ENCODE assay signal across 20 cellular contexts in genomic region chr9:82154573-82154972, GRCh38.
DNase-seq lines count a peak whose midpoint lies in the region; ATAC-seq and TF ChIP-seq lines count a peak whose summit lies in the region.
"Had no signal": no experiment of that assay in that cellular context is flagged by ENCODE, and none has a peak within 500 bp of the region (broad histone marks: within the 10 kb centered on the region; RNA-seq: fewer than 3 reads in every experiment).

No MANE protein-coding gene starts in this region.

- H4K20me1 ChIP-seq in OCI-LY1 (ENCODE audit: insufficient read depth, low read length) = no peaks in the 10 kb centered on the region
- H4K20me1 ChIP-seq: BLaER1 had no signal

- H3K9me3 ChIP-seq in OCI-LY1 (ENCODE audit: low read length) = peaks cover 4% of the 10 kb centered on the region; the same call in 1 of the 2 replicates
- H3K9me3 ChIP-seq: A549, BLaER1 had no signal

- H3K27ac Mint-ChIP-seq in stimulated activated naive B cell treated with anti-CD40 and anti-IgM and Interleukin-4, amounts not matched to agents 10 μg/mL and 1 μg/mL and 100 μg/mL, for 72 hours = peak overlapping the region; percentile 68
- H3K27ac Mint-ChIP-seq: CD14-positive monocyte; CD4-positive, alpha-beta memory T cell; GM23338; HFFc6 had no signal

- peaks cover 50% of the 10 kb centered on the region for H3K4me1 ChIP-seq in OCI-LY1 (ENCODE audit: insufficient read depth, low read length, severe bottlenecking)
- H3K4me1 ChIP-seq: A549 had no signal

- H3K9me3 Mint-ChIP-seq in stimulated activated naive B cell treated with anti-CD40 and anti-IgM and Interleukin-4, amounts not matched to agents 10 μg/mL and 1 μg/mL and 100 μg/mL, for 72 hours = no peaks in the 10 kb centered on the region
- H3K9me3 Mint-ChIP-seq in activated T-cell treated with anti-CD3 and anti-CD28 coated beads, Interleukin-2, amount 50 U/mL, for 4 hours = peaks cover 10% of the 10 kb centered on the region
- H3K9me3 Mint-ChIP-seq: GM23338, HFFc6 had no signal

- no peaks in the 10 kb centered on the region for H3K27me3 Mint-ChIP-seq in stimulated activated naive B cell treated with anti-CD40 and anti-IgM and Interleukin-4, amounts not matched to agents 10 μg/mL and 1 μg/mL and 100 μg/mL, for 72 hours
- H3K27me3 Mint-ChIP-seq in activated T-cell treated with anti-CD3 and anti-CD28 coated beads, Interleukin-2, amount 50 U/mL, for 4 hours (ENCODE audit: low read depth) = no peaks in the 10 kb centered on the region
- H3K27me3 Mint-ChIP-seq: CD4-positive, alpha-beta memory T cell had no signal

- no peak overlapping the region for H3K9ac ChIP-seq in OCI-LY1 (ENCODE audit: low read length)
- H3K9ac ChIP-seq: BLaER1 had no signal

- H3K27ac ChIP-seq in OCI-LY1 (ENCODE audit: low read depth, low read length, poor library complexity, severe bottlenecking) = peak overlapping the region; percentile 75
- H3K27ac ChIP-seq: 22Rv1, A549, BLaER1, HL-60 had no signal

- H3K9me2 ChIP-seq in OCI-LY1 (ENCODE audit: low read depth, low read length) = no peaks in the 10 kb centered on the region

- no peaks in the 10 kb centered on the region for H3K79me2 ChIP-seq in OCI-LY1 (ENCODE audit: insufficient read depth, low read length)

- ATAC-seq in GM18498 (IDR thresholded peaks at IDR 0.05; ENCODE audit: unreplicated experiment) (peak; percentile 48), GM19372 (IDR thresholded peaks at IDR 0.05; ENCODE audit: low read depth, unreplicated experiment) (peak; percentile 54)
- peak; percentile 66 to 78 for ATAC-seq in stimulated activated naive B cell treated with anti-CD40 and anti-IgM and Interleukin-4, amounts not matched to agents 10 μg/mL and 1 μg/mL and 100 μg/mL, for 72 hours (replicated peaks)
- no peak for ATAC-seq in activated T-cell treated with anti-CD3 and anti-CD28 coated beads, Interleukin-2, amount 50 U/mL, for 4 hours
- ATAC-seq: A549, GM23338, HCT116 had no signal

- H3K4me3 ChIP-seq in OCI-LY1 (ENCODE audit: low read depth, low read length, poor library complexity, severe bottlenecking) = no peak overlapping the region
- H3K4me3 ChIP-seq: A549, BLaER1, GM23338 had no signal

- H3F3A ChIP-seq in OCI-LY1 (ENCODE audit: insufficient read depth, low read length) = no peaks in the 10 kb centered on the region

- no peak overlapping the region for H2AFZ ChIP-seq in OCI-LY1 (ENCODE audit: low read length)
- H2AFZ ChIP-seq: GM23338 had no signal

- peaks cover 5% of the 10 kb centered on the region; the same call in 1 of the 2 replicates for H3K36me3 ChIP-seq in OCI-LY1 (ENCODE audit: insufficient read depth, low read length)
- H3K36me3 ChIP-seq: BLaER1 had no signal

- DNase-seq in stimulated activated naive B cell treated with anti-CD40 and anti-IgM and Interleukin-4, amounts not matched to agents 10 μg/mL and 1 μg/mL and 100 μg/mL, for 72 hours = no peak
- DNase-seq in SHP77 treated with DMSO at 0.1 percent for 48 hours (lab: John Stamatoyannopoulos, UW) = no peak
- no peak for DNase-seq in activated T-cell treated with anti-CD3 and anti-CD28 coated beads, Interleukin-2, amount 50 U/mL, for 4 hours
- DNase-seq in NCI-H69 (lab: John Stamatoyannopoulos, UW) = no peak
- DNase-seq: CD4-positive, alpha-beta memory T cell; DMS153; DMS79; GDM1; H7; HFFc6 had no signal

- TF ChIP-seq CTCF in OCI-LY1 (IDR thresholded peaks at IDR 0.05; ENCODE audit: low read length) = no peak

- peaks cover 17 to 21% of the 10 kb centered on the region in 2 donors for H3K4me1 Mint-ChIP-seq in stimulated activated naive B cell treated with anti-CD40 and anti-IgM and Interleukin-4, amounts not matched to agents 10 μg/mL and 1 μg/mL and 100 μg/mL, for 72 hours
- no peaks in the 10 kb centered on the region for H3K4me1 Mint-ChIP-seq in activated T-cell treated with anti-CD3 and anti-CD28 coated beads, Interleukin-2, amount 50 U/mL, for 4 hours (ENCODE audit: low read depth)
- H3K4me1 Mint-ChIP-seq: CD14-positive monocyte; CD4-positive, alpha-beta memory T cell; GM23338 had no signal

- no peaks in the 10 kb centered on the region for H3K27me3 ChIP-seq in OCI-LY1 (ENCODE audit: insufficient read depth, low read length)
- H3K27me3 ChIP-seq: BLaER1 had no signal

- H3K4me3 Mint-ChIP-seq in stimulated activated naive B cell treated with anti-CD40 and anti-IgM and Interleukin-4, amounts not matched to agents 10 μg/mL and 1 μg/mL and 100 μg/mL, for 72 hours = no peak overlapping the region
- H3K4me3 Mint-ChIP-seq in activated T-cell treated with anti-CD3 and anti-CD28 coated beads, Interleukin-2, amount 50 U/mL, for 4 hours = no peak overlapping the region
- H3K4me3 Mint-ChIP-seq: CD14-positive monocyte; CD4-positive, alpha-beta memory T cell; GM23338; HFFc6 had no signal

- peak overlapping the region; percentile 17; the same call in 1 of the 2 replicates for H3K4me2 ChIP-seq in OCI-LY1 (ENCODE audit: low read length)
- H3K4me2 ChIP-seq: A549, BLaER1, GM23338 had no signal

- H3K36me3 Mint-ChIP-seq in stimulated activated naive B cell treated with anti-CD40 and anti-IgM and Interleukin-4, amounts not matched to agents 10 μg/mL and 1 μg/mL and 100 μg/mL, for 72 hours = no peaks in the 10 kb centered on the region
- no peaks in the 10 kb centered on the region for H3K36me3 Mint-ChIP-seq in activated T-cell treated with anti-CD3 and anti-CD28 coated beads, Interleukin-2, amount 50 U/mL, for 4 hours (ENCODE audit: insufficient read depth)
- H3K36me3 Mint-ChIP-seq: CD14-positive monocyte; CD4-positive, alpha-beta memory T cell had no signal

Comparison
In these comparisons a context has a peak if more than half of its experiments do, and no peak if none do; other contexts are left out.
1. ATAC-seq: peak in GM18498 (single experiment), GM19372 (single experiment) and stimulated activated naive B cell treated with anti-CD40 and anti-IgM and Interleukin-4, amounts not matched to agents 10 μg/mL and 1 μg/mL and 100 μg/mL, for 72 hours (2 of 2); none in activated T-cell treated with anti-CD3 and anti-CD28 coated beads, Interleukin-2, amount 50 U/mL, for 4 hours (0 of 2).